ENCODE assay signal across 25 cellular contexts in genomic region chr2:166994588-166995336, GRCh38.
"Had no signal": no experiment of that assay in that cellular context is flagged by ENCODE, and none has a peak within 500 bp of the region (broad histone marks: within the 10 kb centered on the region; RNA-seq: fewer than 3 reads in every experiment).

No MANE protein-coding gene starts in this region.

- H3K36me3 ChIP-seq: neural progenitor cell, pancreas, spleen, stomach, thoracic aorta, thyroid gland, tibial nerve, upper lobe of left lung, vagina had no signal

- H3K4me2 ChIP-seq: neural progenitor cell, smooth muscle cell had no signal

- H3K4me1 ChIP-seq: neural progenitor cell, pancreas, psoas muscle, spleen, stomach, thyroid gland, tibial nerve, upper lobe of left lung, vagina had no signal

- H3K27ac ChIP-seq: neural progenitor cell, pancreas, psoas muscle, skin epidermis, spleen, stomach, thoracic aorta, thyroid gland, tibial nerve, upper lobe of left lung, vagina had no signal

- ATAC-seq: naive thymus-derived CD4-positive, alpha-beta T cell; natural killer cell; pancreas; psoas muscle; right cardiac atrium; sciatic nerve; stimulated activated effector memory CD8-positive, alpha-beta T cell treated with anti-CD3 and anti-CD28 coated beads, Interleukin-12 subunit alpha, Interleukin-12 subunit beta, amount 100 ng/mL, for 72 hours; stimulated activated naive B cell treated with anti-CD40 and anti-IgM and Interleukin-4, amounts not matched to agents 10 μg/mL and 1 μg/mL and 100 μg/mL, for 72 hours had no signal

- H2AFZ ChIP-seq: neural progenitor cell had no signal

- FAIRE-seq: pancreas, urothelium cell line had no signal

- DNase-seq: naive thymus-derived CD4-positive, alpha-beta T cell; natural killer cell; occipital lobe; pancreas; psoas muscle; spleen; stimulated activated CD4-positive, alpha-beta T cell treated with anti-CD3 and anti-CD28 coated beads, Interleukin-12 subunit alpha, Interleukin-12 subunit beta, amount 100 ng/mL, for 4 hours; stimulated activated CD4-positive, alpha-beta T cell treated with anti-CD3 and anti-CD28 coated beads, Interleukin-1b, Interleukin-23, amount 100 ng/mL, for 48 hours; stimulated activated CD4-positive, alpha-beta T cell treated with anti-CD3 and anti-CD28 coated beads, Interleukin-4, amount 100 ng/mL, for 24 hours; stimulated activated naive B cell treated with anti-CD40 and anti-IgM and Interleukin-4, amounts not matched to agents 10 μg/mL and 1 μg/mL and 100 μg/mL, for 72 hours; stimulated activated naive CD4-positive, alpha-beta T cell treated with Interleukin-2 at 50 U/mL for 16 hours; stomach; thyroid gland; trophoblast cell; upper lobe of left lung had no signal

- H3K9ac ChIP-seq: neural progenitor cell had no signal

- H3K27me3 ChIP-seq: neural progenitor cell, pancreas, spleen, stomach, thyroid gland, tibial nerve, upper lobe of left lung, vagina had no signal

- H3K9me3 ChIP-seq: pancreas, psoas muscle, stomach, thoracic aorta, thyroid gland, tibial nerve, upper lobe of left lung, vagina had no signal

- H3K4me3 ChIP-seq: neural progenitor cell, pancreas, psoas muscle, skin epidermis, smooth muscle cell, spleen, stomach, thoracic aorta, thyroid gland, tibial nerve, upper lobe of left lung, vagina had no signal
